In genomic region chr7:45235905-45236304, GRCh38 we compare ENCODE assay signal across 6 cellular contexts.
"Had no signal": no experiment of that assay in that cellular context is flagged by ENCODE, and none has a peak within 500 bp of the region (broad histone marks: within the 10 kb centered on the region; RNA-seq: fewer than 3 reads in every experiment).

No MANE protein-coding gene starts in this region.

- FAIRE-seq: HepG2, HTR-8/SVneo had no signal

- ATAC-seq: HepG2 had no signal

- DNase-seq: KBM-7, KG1 had no signal

- H3K27ac ChIP-seq: HL-60, KMS-11 had no signal

- H3K9ac ChIP-seq: KMS-11 had no signal

- H3K4me2 ChIP-seq: KMS-11 had no signal
